Comparison of ENCODE assay signal across 8 cellular contexts in the genomic region with DNA sequence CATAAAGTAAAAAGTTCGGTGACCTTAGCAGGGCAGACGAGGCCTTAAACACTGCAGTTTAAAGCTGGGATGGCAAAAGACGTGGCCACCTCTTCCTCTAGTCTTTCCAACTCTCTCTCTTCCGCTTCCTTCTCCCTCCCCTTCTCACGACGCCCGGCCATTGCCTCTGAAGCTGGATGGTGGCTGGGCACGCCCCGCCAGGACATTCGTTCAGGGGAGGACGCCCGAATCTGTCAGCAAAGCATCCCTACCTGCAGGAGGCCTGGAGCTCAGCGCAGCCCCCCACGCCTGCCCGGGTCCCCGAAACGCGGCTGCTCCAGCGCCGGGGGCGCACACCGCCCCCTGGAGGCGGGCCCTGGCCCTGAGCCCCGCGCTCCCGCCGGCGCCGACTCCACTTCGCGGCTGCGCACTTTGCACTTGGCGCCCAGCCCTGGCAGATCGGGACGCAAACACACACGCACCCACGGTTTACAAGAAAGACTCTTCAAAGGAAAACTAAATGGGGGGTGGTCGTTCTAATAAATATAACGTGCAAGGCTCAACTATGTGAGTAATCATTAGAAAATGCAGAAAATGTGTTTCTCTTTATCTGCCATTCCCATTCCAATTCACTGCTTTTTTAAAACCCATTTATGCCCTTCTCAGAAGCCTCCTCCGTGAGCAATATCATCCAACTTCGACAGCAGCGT. TPM values are rescaled to one million over a fixed set of nuclear protein-coding genes. Genes with fewer than 3 reads are reported as not detected.
DNase-seq lines count a peak whose midpoint lies in the region; ATAC-seq and TF ChIP-seq lines count a peak whose summit lies in the region.

No MANE protein-coding gene starts in this region.

- ATAC-seq in HG03354 (IDR thresholded peaks at IDR 0.05; ENCODE audit: poor library complexity, severe bottlenecking, unreplicated experiment) = no peak

- no peaks in the 10 kb centered on the region for H3K4me1 ChIP-seq in endodermal cell (ENCODE audit: control insufficient read depth, insufficient read depth, low read length)

- no peaks in the 10 kb centered on the region for H3K9me3 ChIP-seq in endodermal cell (ENCODE audit: control insufficient read depth, low read length)

- H3K4me1 Mint-ChIP-seq in endodermal cell = peaks cover 9% of the 10 kb centered on the region

- no peak overlapping the region for H3K27ac ChIP-seq in endodermal cell (ENCODE audit: low read depth, low read length)

- no peaks in the 10 kb centered on the region for H3K36me3 ChIP-seq in endodermal cell (ENCODE audit: control insufficient read depth, insufficient read depth, low read length)

- no peak overlapping the region for H3K9ac ChIP-seq in endodermal cell (ENCODE audit: extremely low read depth, low read length, poor library complexity, severe bottlenecking)

- peaks cover 7% of the 10 kb centered on the region for H3K9me3 Mint-ChIP-seq in endodermal cell

- peaks cover 12% of the 10 kb centered on the region for H3K27me3 Mint-ChIP-seq in endodermal cell (ENCODE audit: insufficient read depth)

- H3K4me3 ChIP-seq in endodermal cell (ENCODE audit: low read length) = no peak overlapping the region

- peak overlapping the region; percentile 44 for H3K4me3 Mint-ChIP-seq in endodermal cell

- 52 to 72% methylated on average over 7 to 42 of the region's 42 CpGs for WGBS in endodermal cell (ENCODE audit: insufficient coverage in 1 of 2, insufficient read length in 1 of 2), 2 experiments

- DNase-seq in GF-D8 (lab: John Stamatoyannopoulos, UW) = peak; percentile 54
- DNase-seq in NCI-H2029 (lab: John Stamatoyannopoulos, UW) = peak; percentile 62
- DNase-seq in activated CD8-positive, alpha-beta memory T cell treated with anti-CD3 and anti-CD28 coated beads, Interleukin-2, amount 50 U/mL, for 24 hours (ENCODE audit: extremely low read depth) = peak; percentile 43
- peak; percentile 81 for DNase-seq in endodermal cell
- peak; percentile 92 for DNase-seq in mesenteric fat pad (ENCODE audit: low spot score)
- DNase-seq in stimulated activated CD8-positive, alpha-beta memory T cell treated with anti-CD3 and anti-CD28 coated beads, Interleukin-15, amount 100 ng/mL, for 48 hours (ENCODE audit: low read depth in 2 of 2) = peak; percentile 30 to 65
- no peak for DNase-seq in NK-92 (lab: John Stamatoyannopoulos, UW; ENCODE audit: unreplicated experiment)

- peaks cover 10% of the 10 kb centered on the region for H3K27me3 ChIP-seq in endodermal cell (ENCODE audit: control insufficient read depth, insufficient read depth, low read length, poor library complexity, severe bottlenecking)

- H3K36me3 Mint-ChIP-seq in endodermal cell (ENCODE audit: low read depth) = no peaks in the 10 kb centered on the region

- H3K27ac Mint-ChIP-seq in endodermal cell = no peak overlapping the region

- peak; percentile 71 for TF ChIP-seq CTCF in endodermal cell (conservative IDR thresholded peaks at IDR 0.05)

RNA-seq across cellular contexts. Expression of gene FOXC1, which starts 54.7 kb away (rescaled TPM):
- 10 to 100 TPM in 1 of 2 donors, 1 to 10 TPM in 1; 7.1 to 10.1 TPM for total RNA-seq in endodermal cell
- 2.5 TPM for polyA plus RNA-seq in endodermal cell (2013, experiment 1 of 2)
- 2.4 TPM for polyA plus RNA-seq in endodermal cell (2013, experiment 2 of 2)
- 7.6 TPM for total RNA-seq in mesenteric fat pad
